Comparison of ENCODE assay signal across 16 cellular contexts in genomic region chr3:51845129-51845528, GRCh38. TPM values are rescaled to one million over a fixed set of nuclear protein-coding genes. Genes with fewer than 3 reads are reported as not detected.
DNase-seq lines count a peak whose midpoint lies in the region; ATAC-seq and TF ChIP-seq lines count a peak whose summit lies in the region.
"Had no signal": no experiment of that assay in that cellular context is flagged by ENCODE, and none has a peak within 500 bp of the region (broad histone marks: within the 10 kb centered on the region; RNA-seq: fewer than 3 reads in every experiment).

No MANE protein-coding gene starts in this region.

- POLR2A ChIA-PET in WTC11 (lab: Charles Lee) = interaction anchor here (0.6 kb wide), 1 partner anchor 1189 kb away, joined by 3 read pairs; no protein-coding TSS in a partner anchor
- POLR2A ChIA-PET in activated CD4-positive, alpha-beta memory T cell treated with anti-CD3 and anti-CD28 coated beads for 36 hours (lab: Charles Lee) = no interaction called here
- POLR2A ChIA-PET in naive thymus-derived CD8-positive, alpha-beta T cell (lab: Charles Lee) = no interaction called here

- no peak overlapping the region for H3K27ac ChIP-seq in neuronal stem cell (replicated peaks; ENCODE audit: low read length)
- H3K27ac ChIP-seq: BLaER1 treated with 17β-estradiol and CSF1 and Interleukin-3, amounts not matched to agents 10 nM and 100 nM; HL-60 had no signal

- H3K27me3 ChIP-seq in H7 (ENCODE audit: control insufficient read depth, insufficient read depth, low read length) (no peaks in the 10 kb centered on the region), neuronal stem cell (ENCODE audit: control insufficient read depth in 3 of 3, insufficient read depth in 3 of 3, low read depth in 1 of 3, low read length in 3 of 3) (no peaks in the 10 kb centered on the region)
- H3K27me3 ChIP-seq: BLaER1 treated with 17β-estradiol and CSF1 and Interleukin-3, amounts not matched to agents 10 nM and 100 nM had no signal

- H2AK5ac ChIP-seq in neuronal stem cell (ENCODE audit: low read depth, low read length) = no peak overlapping the region

- no peaks in the 10 kb centered on the region for H3K79me1 ChIP-seq in neuronal stem cell (ENCODE audit: low read depth, low read length)

- H3K4me1 ChIP-seq in neuronal stem cell (ENCODE audit: control insufficient read depth in 2 of 2, insufficient read depth in 1 of 2, low read depth in 1 of 2, low read length in 2 of 2) = no peaks in the 10 kb centered on the region
- H3K4me1 ChIP-seq: BLaER1 treated with 17β-estradiol and CSF1 and Interleukin-3, amounts not matched to agents 10 nM and 100 nM had no signal

- DNase-seq in H7 (peak; percentile 19), WTC11 (ENCODE audit: low spot score) (peak; percentile 23), iPS DF 4.7 (ENCODE audit: extremely low read depth, low spot score) (peak; percentile 25), neuronal stem cell (ENCODE audit: low spot score) (no peak)
- no peak for DNase-seq in activated CD4-positive, alpha-beta memory T cell treated with anti-CD3 and anti-CD28 coated beads for 36 hours
- no peak for DNase-seq in activated CD8-positive, alpha-beta memory T cell treated with anti-CD3 and anti-CD28 coated beads, Interleukin-2, amount 50 U/mL, for 48 hours
- no peak for DNase-seq in naive thymus-derived CD8-positive, alpha-beta T cell
- no peak for DNase-seq in effector CD4-positive, alpha-beta T cell
- DNase-seq: ACHN; CD4-positive, CD25-positive, alpha-beta regulatory T cell; DMS53; HCEC 1CT; HFFc6 had no signal

- H3K14ac ChIP-seq in neuronal stem cell (ENCODE audit: low read length) = no peak overlapping the region

- peak; percentile 90 for ATAC-seq in WTC11
- ATAC-seq in naive thymus-derived CD8-positive, alpha-beta T cell = no peak

- H3K4ac ChIP-seq in neuronal stem cell (ENCODE audit: low read length) = no peak overlapping the region

- no peak overlapping the region for H3K9ac ChIP-seq in neuronal stem cell (ENCODE audit: low read depth, low read length, poor library complexity)
- H3K9ac ChIP-seq: BLaER1 treated with 17β-estradiol and CSF1 and Interleukin-3, amounts not matched to agents 10 nM and 100 nM had no signal

- no peak overlapping the region for H3K18ac ChIP-seq in neuronal stem cell (ENCODE audit: low read length)

- no peak overlapping the region for H3K4me2 ChIP-seq in neuronal stem cell (ENCODE audit: insufficient read depth, low read length, poor library complexity, severe bottlenecking)
- H3K4me2 ChIP-seq: BLaER1 treated with 17β-estradiol and CSF1 and Interleukin-3, amounts not matched to agents 10 nM and 100 nM had no signal

- H3K9me3 ChIP-seq in neuronal stem cell (replicated peaks in 1 of 2; ENCODE audit: control insufficient read depth in 2 of 2, insufficient read depth in 1 of 2, low read depth in 1 of 2, low read length in 2 of 2) = peaks cover 0 to 2% of the 10 kb centered on the region in 2 donors

- intact Hi-C loops in activated CD4-positive, alpha-beta memory T cell treated with anti-CD3 and anti-CD28 coated beads for 36 hours (cut with micrococcal nuclease) = no loop called here

- no peak overlapping the region for H4K8ac ChIP-seq in neuronal stem cell (ENCODE audit: low read depth, low read length)

- H3K4me1 Mint-ChIP-seq in WTC11 = peaks cover 15% of the 10 kb centered on the region
- H3K4me1 Mint-ChIP-seq in activated CD4-positive, alpha-beta memory T cell treated with anti-CD3 and anti-CD28 coated beads for 36 hours (ENCODE audit: low read depth) = no peaks in the 10 kb centered on the region
- H3K4me1 Mint-ChIP-seq in naive thymus-derived CD8-positive, alpha-beta T cell = no peaks in the 10 kb centered on the region
- H3K4me1 Mint-ChIP-seq: CD4-positive, CD25-positive, alpha-beta regulatory T cell had no signal

- H2BK5ac ChIP-seq in neuronal stem cell (ENCODE audit: low read length) = no peak overlapping the region

- no peaks in the 10 kb centered on the region for H3K36me3 ChIP-seq in H7 (replicated peaks; ENCODE audit: control insufficient read depth, insufficient read depth, low read length)
- no peaks in the 10 kb centered on the region for H3K36me3 ChIP-seq in neuronal stem cell (replicated peaks in 1 of 2; ENCODE audit: control insufficient read depth in 2 of 2, insufficient read depth in 2 of 2, low read length in 2 of 2)
- H3K36me3 ChIP-seq: BLaER1 treated with 17β-estradiol and CSF1 and Interleukin-3, amounts not matched to agents 10 nM and 100 nM had no signal

- no peak overlapping the region for H3K23ac ChIP-seq in neuronal stem cell (ENCODE audit: low read depth, low read length, poor library complexity)

- no peak for TF ChIP-seq CTCF in WTC11 (IDR thresholded peaks at IDR 0.05)

- peaks cover 34% of the 10 kb centered on the region for H3K9me3 Mint-ChIP-seq in WTC11
- H3K9me3 Mint-ChIP-seq in activated CD4-positive, alpha-beta memory T cell treated with anti-CD3 and anti-CD28 coated beads for 36 hours = peaks cover 16% of the 10 kb centered on the region
- H3K9me3 Mint-ChIP-seq in naive thymus-derived CD8-positive, alpha-beta T cell = peaks cover 6 to 39% (median 24%) of the 10 kb centered on the region in 9 donors
- H3K9me3 Mint-ChIP-seq: HFFc6 had no signal

- H2BK15ac ChIP-seq in neuronal stem cell (ENCODE audit: low read length) = no peak overlapping the region

- H3K27ac Mint-ChIP-seq in WTC11 = peak overlapping the region; percentile 64
- H3K27ac Mint-ChIP-seq in activated CD4-positive, alpha-beta memory T cell treated with anti-CD3 and anti-CD28 coated beads for 36 hours = no peak overlapping the region
- H3K27ac Mint-ChIP-seq in naive thymus-derived CD8-positive, alpha-beta T cell = no peak overlapping the region
- H3K27ac Mint-ChIP-seq: CD4-positive, CD25-positive, alpha-beta regulatory T cell; HFFc6 had no signal

- H2AFZ ChIP-seq in neuronal stem cell (ENCODE audit: low read length) = peak overlapping the region; percentile 67

- CTCF ChIA-PET in WTC11 (lab: Charles Lee) = interaction anchor here (1.4 to 2.1 kb wide), 4 partner anchors 25 to 135 kb away, joined by 3 to 13 read pairs (median 6); no protein-coding TSS in a partner anchor
- CTCF ChIA-PET in activated CD4-positive, alpha-beta memory T cell treated with anti-CD3 and anti-CD28 coated beads for 36 hours (lab: Charles Lee) = no interaction called here

- H3K27me3 Mint-ChIP-seq in WTC11 (ENCODE audit: low read depth) = no peaks in the 10 kb centered on the region
- H3K27me3 Mint-ChIP-seq in activated CD4-positive, alpha-beta memory T cell treated with anti-CD3 and anti-CD28 coated beads for 36 hours = peaks cover 27% of the 10 kb centered on the region
- peaks cover 16 to 53% (median 23%) of the 10 kb centered on the region in 5 donors for H3K27me3 Mint-ChIP-seq in naive thymus-derived CD8-positive, alpha-beta T cell

- 0 out of 2 replicates have a peak, but pooled peaks cover under 1% of the 10 kb centered on the region for H3K36me3 Mint-ChIP-seq in WTC11
- H3K36me3 Mint-ChIP-seq in activated CD4-positive, alpha-beta memory T cell treated with anti-CD3 and anti-CD28 coated beads for 36 hours = peaks cover 6% of the 10 kb centered on the region
- H3K36me3 Mint-ChIP-seq in naive thymus-derived CD8-positive, alpha-beta T cell = peaks cover 0 to 14% (median 8%) of the 10 kb centered on the region in 3 donors
- H3K36me3 Mint-ChIP-seq: CD4-positive, CD25-positive, alpha-beta regulatory T cell had no signal

- no peak overlapping the region for H4K91ac ChIP-seq in neuronal stem cell (ENCODE audit: low read depth, low read length, poor library complexity)

- no peak overlapping the region for H3K4me3 Mint-ChIP-seq in WTC11
- H3K4me3 Mint-ChIP-seq in activated CD4-positive, alpha-beta memory T cell treated with anti-CD3 and anti-CD28 coated beads for 36 hours = no peak overlapping the region
- no peak overlapping the region for H3K4me3 Mint-ChIP-seq in naive thymus-derived CD8-positive, alpha-beta T cell
- H3K4me3 Mint-ChIP-seq: CD4-positive, CD25-positive, alpha-beta regulatory T cell; HFFc6 had no signal

- H2BK120ac ChIP-seq in neuronal stem cell (ENCODE audit: low read depth, low read length) = no peak overlapping the region

- H2BK12ac ChIP-seq in neuronal stem cell (ENCODE audit: low read length) = no peak overlapping the region

- H3K4me3 ChIP-seq in H7 (ENCODE audit: insufficient read depth, low read depth, low read length) (no peak overlapping the region), neuronal stem cell (ENCODE audit: low read length in 2 of 2) (no peak overlapping the region)
- H3K4me3 ChIP-seq: BLaER1 treated with 17β-estradiol and CSF1 and Interleukin-3, amounts not matched to agents 10 nM and 100 nM had no signal

- WGBS in neuronal stem cell (ENCODE audit: extremely low coverage in 2 of 2, insufficient read length in 2 of 2, insufficient replicate concordance in 1 of 2), 2 donors = no CpG with 5 or more reads among the region's 7 CpGs

TF ChIP-seq in WTC11, 78 proteins besides CTCF, POLR2A, EP300 and RAD21 (continues in another document):
- TF ChIP-seq E2F5 (CRISPR knock-in tag; IDR thresholded peaks at IDR 0.05) (no peak), ZNF263 (CRISPR knock-in tag; IDR thresholded peaks at IDR 0.05; ENCODE audit: low read depth) (no peak)

RNA-seq across cellular contexts. Expression of gene IQCF2, which starts 16.3 kb away (rescaled TPM):
- not detected in 2 replicates for total RNA-seq in H7 (2014; rRNA removed; shearing (Covaris generic))
- not detected in 3 replicates for total RNA-seq in WTC11 (2021)
- polyA plus RNA-seq in neuronal stem cell (2013, experiment 1 of 2) = not detected
- polyA plus RNA-seq in neuronal stem cell (2013, experiment 2 of 2) = not detected
- total RNA-seq in activated CD4-positive, alpha-beta memory T cell treated with anti-CD3 and anti-CD28 coated beads for 36 hours = not detected
- not detected for total RNA-seq in naive thymus-derived CD8-positive, alpha-beta T cell
- polyA plus RNA-seq in naive thymus-derived CD8-positive, alpha-beta T cell = not detected
- total RNA-seq: A172; CD4-positive, CD25-positive, alpha-beta regulatory T cell; HFFc6 had no signal
- polyA plus RNA-seq: CD4-positive, CD25-positive, alpha-beta regulatory T cell had no signal

RNA-seq across cellular contexts. Expression of gene IQCF5, which starts 30.3 kb away (rescaled TPM):
- total RNA-seq in H7 (2014; rRNA removed; shearing (Covaris generic)) = not detected in 2 replicates
- not detected in 3 replicates for total RNA-seq in WTC11 (2021)
- not detected for polyA plus RNA-seq in neuronal stem cell (2013, experiment 1 of 2)
- not detected for polyA plus RNA-seq in neuronal stem cell (2013, experiment 2 of 2)
- total RNA-seq in activated CD4-positive, alpha-beta memory T cell treated with anti-CD3 and anti-CD28 coated beads for 36 hours = not detected
- total RNA-seq in naive thymus-derived CD8-positive, alpha-beta T cell = not detected
- not detected for polyA plus RNA-seq in naive thymus-derived CD8-positive, alpha-beta T cell
- total RNA-seq: A172; CD4-positive, CD25-positive, alpha-beta regulatory T cell; HFFc6 had no signal
- polyA plus RNA-seq: CD4-positive, CD25-positive, alpha-beta regulatory T cell had no signal

RNA-seq across cellular contexts. Expression of gene IQCF1, which starts 58.0 kb away (rescaled TPM):
- not detected in 2 replicates for total RNA-seq in H7 (2014; rRNA removed; shearing (Covaris generic))
- not detected in 3 replicates for total RNA-seq in WTC11 (2021)
- polyA plus RNA-seq in neuronal stem cell (2013, experiment 1 of 2) = 0.11 TPM
- 0.07 TPM for polyA plus RNA-seq in neuronal stem cell (2013, experiment 2 of 2)
- not detected for total RNA-seq in activated CD4-positive, alpha-beta memory T cell treated with anti-CD3 and anti-CD28 coated beads for 36 hours
- not detected for total RNA-seq in naive thymus-derived CD8-positive, alpha-beta T cell
- polyA plus RNA-seq in naive thymus-derived CD8-positive, alpha-beta T cell = not detected
- total RNA-seq: A172; CD4-positive, CD25-positive, alpha-beta regulatory T cell; HFFc6 had no signal
- polyA plus RNA-seq: CD4-positive, CD25-positive, alpha-beta regulatory T cell had no signal

Comparison
In these comparisons a context has a peak if more than half of its experiments do, and no peak if none do; other contexts are left out.
1. DNase-seq: peak in H7 (single experiment), WTC11 (single experiment) and iPS DF 4.7 (single experiment); none in neuronal stem cell (single experiment), activated CD4-positive, alpha-beta memory T cell treated with anti-CD3 and anti-CD28 coated beads for 36 hours (single experiment), activated CD8-positive, alpha-beta memory T cell treated with anti-CD3 and anti-CD28 coated beads, Interleukin-2, amount 50 U/mL, for 48 hours (single experiment), naive thymus-derived CD8-positive, alpha-beta T cell (0 of 10) and effector CD4-positive, alpha-beta T cell (single experiment).